8 cellular contexts compared by ENCODE assay signal in the genomic region with DNA sequence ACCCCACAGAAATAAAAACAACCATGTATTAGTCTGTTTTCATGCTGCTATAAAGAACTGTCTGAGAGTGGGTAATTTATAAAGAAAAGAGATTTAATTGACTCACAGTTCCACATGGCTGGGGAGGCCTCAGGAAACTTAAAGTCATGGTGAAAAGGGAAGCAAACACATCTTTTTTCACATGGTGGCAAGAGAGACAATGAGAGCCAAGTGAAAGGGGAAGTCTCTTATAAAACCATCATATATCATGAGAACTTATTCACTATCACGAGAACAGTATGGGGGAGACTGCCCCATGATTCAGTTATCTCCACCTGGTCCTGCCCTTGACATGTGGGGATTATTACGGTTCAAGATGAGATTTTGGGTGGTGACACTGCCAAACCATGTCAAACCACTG.
"Had no signal": no experiment of that assay in that cellular context is flagged by ENCODE, and none has a peak within 500 bp of the region (broad histone marks: within the 10 kb centered on the region; RNA-seq: fewer than 3 reads in every experiment).

No MANE protein-coding gene starts in this region.

- H3K4me1 Mint-ChIP-seq: GM23338, H9 had no signal

- H3K4me3 Mint-ChIP-seq: GM23338, H9, HFFc6 had no signal

- DNase-seq: GM23248, GOT3, H7, H9, HCEC 1CT, HFFc6 had no signal

- H3K27ac Mint-ChIP-seq: GM23338, H9, HFFc6 had no signal

- ATAC-seq: GM23338, HCT116 had no signal
